In genomic region chr1:155057788-155058211, GRCh38 we compare ENCODE assay signal across 21 cellular contexts. TPM values are rescaled to one million over a fixed set of nuclear protein-coding genes. Genes with fewer than 3 reads are reported as not detected.
DNase-seq lines count a peak whose midpoint lies in the region; ATAC-seq and TF ChIP-seq lines count a peak whose summit lies in the region.
"Had no signal": no experiment of that assay in that cellular context is flagged by ENCODE, and none has a peak within 500 bp of the region (broad histone marks: within the 10 kb centered on the region; RNA-seq: fewer than 3 reads in every experiment).

No MANE protein-coding gene starts in this region.

- no peaks in the 10 kb centered on the region for H3K4me1 ChIP-seq in H9 (ENCODE audit: insufficient read depth, low read length)
- peaks cover 5 to 14% of the 10 kb centered on the region in 2 donors for H3K4me1 ChIP-seq in adrenal gland (replicated peaks in 1 of 2)

- H3K4me3 ChIP-seq in WERI-Rb-1 (ENCODE audit: low read depth, low read length): no peak overlapping the region
- no peak overlapping the region for H3K4me3 ChIP-seq in adrenal gland
- H3K4me3 ChIP-seq: BLaER1 treated with 17β-estradiol and CSF1 and Interleukin-3, amounts not matched to agents 10 nM and 100 nM; tibial nerve had no signal

- DNase-seq in H9 (no peak), WERI-Rb-1 (no peak), neural crest cell (ENCODE audit: low read depth, low spot score) (no peak), adrenal gland (no peak)
- DNase-seq: activated CD4-positive, CD25-positive, alpha-beta regulatory T cell treated with anti-CD3 and anti-CD28 coated beads, Interleukin-2, amount 50 U/mL, for 72 hours; central memory CD4-positive, alpha-beta T cell; effector CD4-positive, alpha-beta T cell; GF-D8; hypothalamus; IMR-90; NCI-H1048; NCI-H748 treated with DMSO at 0.1 percent for 48 hours; stimulated activated naive CD4-positive, alpha-beta T cell; T1000 had no signal

- no peak overlapping the region for H2BK12ac ChIP-seq in H9 (ENCODE audit: insufficient read length, low read depth, low read length)

- H4K8ac ChIP-seq in H9 (replicated peaks; ENCODE audit: insufficient read length, low read depth, low read length): no peak overlapping the region

- H3K18ac ChIP-seq in H9 (ENCODE audit: insufficient read length, low read depth, low read length): no peak overlapping the region

- no peaks in the 10 kb centered on the region for H3K79me1 ChIP-seq in H9 (ENCODE audit: insufficient read depth, low read depth, low read length, poor library complexity, severe bottlenecking)

- no peak overlapping the region for H2BK20ac ChIP-seq in H9 (ENCODE audit: low read depth, low read length, poor library complexity, severe bottlenecking)

- intact Hi-C loops in adrenal gland (cut with DNase I): no loop called here

- H3K4me3 Mint-ChIP-seq in H9: no peak overlapping the region
- H3K4me3 Mint-ChIP-seq in neural crest cell: no peak overlapping the region

- no peak overlapping the region for H3K4me2 ChIP-seq in H9 (ENCODE audit: insufficient read depth, insufficient read length, low read length)
- H3K4me2 ChIP-seq: BLaER1 treated with 17β-estradiol and CSF1 and Interleukin-3, amounts not matched to agents 10 nM and 100 nM had no signal

- H3K36me3 ChIP-seq in WERI-Rb-1 (peaks cover 76% of the 10 kb centered on the region), adrenal gland (replicated peaks in 1 of 2) (peaks cover 0 to 46% of the 10 kb centered on the region in 2 donors)

- no peaks in the 10 kb centered on the region for H3K79me2 ChIP-seq in H9 (ENCODE audit: insufficient read depth, low read length)

- H3K23ac ChIP-seq in H9 (ENCODE audit: insufficient read length, low read depth, low read length): no peak overlapping the region

- H3K27me3 ChIP-seq in H9 (ENCODE audit: insufficient read depth, low read length) (0 out of 2 replicates have a peak, but pooled peaks cover under 1% of the 10 kb centered on the region), WERI-Rb-1 (ENCODE audit: insufficient read depth, low read depth, severe bottlenecking) (no peaks in the 10 kb centered on the region), adrenal gland (no peaks in the 10 kb centered on the region)
- H3K27me3 ChIP-seq: BLaER1 treated with 17β-estradiol and CSF1 and Interleukin-3, amounts not matched to agents 10 nM and 100 nM; tibial nerve had no signal

- TF ChIP-seq POLR2A in adrenal gland (IDR thresholded peaks at IDR 0.05): no peak

- H2AFZ ChIP-seq in H9 (ENCODE audit: low read length): no peak overlapping the region

- H3K4me1 Mint-ChIP-seq in H9 (peaks cover 2 to 11% of the 10 kb centered on the region in 2 experiments), neural crest cell (peaks cover 12% of the 10 kb centered on the region)

- no peak overlapping the region for H2BK120ac ChIP-seq in H9 (ENCODE audit: low read depth, low read length, poor library complexity, severe bottlenecking)

- H4K91ac ChIP-seq in H9 (ENCODE audit: insufficient read length, low read depth, low read length): no peak overlapping the region

- WGBS in H9 (ENCODE audit: extremely low coverage, insufficient read length, low lambda C conversion rate): no CpG with 5 or more reads among the region's 13 CpGs
- WGBS in adrenal gland, 4 donors: 92 to 94% (median 93%) methylated on average over 5 to 13 of the region's 13 CpGs; no CpG with 5 or more reads in 1 of the 4 donors

- TF ChIP-seq CTCF in H9 (conservative IDR thresholded peaks at IDR 0.05) (peak; percentile 37), WERI-Rb-1 (IDR thresholded peaks at IDR 0.05; ENCODE audit: low read depth, low read length) (peak; percentile 37), neural crest cell (conservative IDR thresholded peaks at IDR 0.05) (peak; percentile 32), adrenal gland (IDR thresholded peaks at IDR 0.05) (no peak)

- H3K27ac Mint-ChIP-seq in H9 (no peak overlapping the region), neural crest cell (ENCODE audit: unreplicated experiment) (no peak overlapping the region)

- H2AK5ac ChIP-seq in H9 (ENCODE audit: insufficient read length, low read length): no peak overlapping the region

- no peaks in the 10 kb centered on the region for H4K20me1 ChIP-seq in H9 (ENCODE audit: control insufficient read depth, insufficient read depth, insufficient read length)

- H3K9me3 Mint-ChIP-seq in H9 (no peaks in the 10 kb centered on the region), neural crest cell (no peaks in the 10 kb centered on the region)

- ATAC-seq in HG03097 (IDR thresholded peaks at IDR 0.05; ENCODE audit: low FRiP score, unreplicated experiment): no peak

- no peak overlapping the region for H2BK5ac ChIP-seq in H9 (ENCODE audit: insufficient read length, low read length)

- peaks cover 4% of the 10 kb centered on the region for H3K27me3 Mint-ChIP-seq in H9 (ENCODE audit: low read depth)
- H3K27me3 Mint-ChIP-seq in neural crest cell (ENCODE audit: low read depth): peaks cover 8% of the 10 kb centered on the region

- no peak overlapping the region for H3K56ac ChIP-seq in H9 (ENCODE audit: insufficient read length, low read depth, low read length)

- H3K27ac ChIP-seq in H9 (ENCODE audit: insufficient read length, low read depth, low read length): no peak overlapping the region
- H3K27ac ChIP-seq in WERI-Rb-1: no peak overlapping the region
- H3K27ac ChIP-seq in adrenal gland: no peak overlapping the region
- H3K27ac ChIP-seq: BLaER1 treated with 17β-estradiol and CSF1 and Interleukin-3, amounts not matched to agents 10 nM and 100 nM; tibial nerve had no signal

- no peak overlapping the region for H3K14ac ChIP-seq in H9 (ENCODE audit: insufficient read depth, low read length)

- H3K4ac ChIP-seq in H9 (ENCODE audit: low read depth, low read length): no peak overlapping the region

- H4K5ac ChIP-seq in H9 (ENCODE audit: insufficient read length, low read depth, low read length): no peak overlapping the region

- no peaks in the 10 kb centered on the region for H3K9me3 ChIP-seq in H9 (ENCODE audit: control insufficient read depth, low read depth, low read length)
- no peaks in the 10 kb centered on the region for H3K9me3 ChIP-seq in WERI-Rb-1 (ENCODE audit: severe bottlenecking)
- no peaks in the 10 kb centered on the region for H3K9me3 ChIP-seq in adrenal gland (replicated peaks in 1 of 3)
- H3K9me3 ChIP-seq: BLaER1 treated with 17β-estradiol and CSF1 and Interleukin-3, amounts not matched to agents 10 nM and 100 nM; tibial nerve had no signal

- no peak overlapping the region for H3K9ac ChIP-seq in H9 (ENCODE audit: extremely low read depth, insufficient read length, low read length)

- H3T11ph ChIP-seq in H9 (ENCODE audit: low read length): no peak overlapping the region

- H3K36me3 Mint-ChIP-seq in H9 (ENCODE audit: insufficient read depth in 1 of 3, low read depth in 3 of 3) (peaks cover 10 to 18% (median 18%) of the 10 kb centered on the region in 3 experiments; a peak in 6 of 7 replicates), neural crest cell (ENCODE audit: low read depth) (no peaks in the 10 kb centered on the region)

- H2BK15ac ChIP-seq in H9 (ENCODE audit: low read depth, low read length): no peak overlapping the region

- peaks cover 11% of the 10 kb centered on the region for H3K23me2 ChIP-seq in H9 (ENCODE audit: insufficient read length, low read depth, low read length, poor library complexity, severe bottlenecking)

RNA-seq across cellular contexts. Expression of gene EFNA4, which starts 5.7 kb away (rescaled TPM):
- total RNA-seq in H9 (2021) (11.7 and 11.8 TPM in 2 replicates), neural crest cell (26.4 and 28.5 TPM in 2 replicates), adrenal gland (10 to 100 TPM in 4 of 8 donors, 1 to 10 TPM in 4; 3.5 to 25.7 (median 11.2) TPM)
- polyA plus RNA-seq in adrenal gland: 10 to 100 TPM; 10.0 to 23.5 (median 12.1) TPM

RNA-seq across cellular contexts. Expression of gene ADAM15, which starts 6.7 kb away (rescaled TPM):
- total RNA-seq in H9 (2021): 29.6 and 30.6 TPM in 2 replicates
- total RNA-seq in neural crest cell: 82.2 and 85.1 TPM in 2 replicates
- 10 to 100 TPM; 41.9 to 84.2 (median 59.3) TPM for total RNA-seq in adrenal gland
- polyA plus RNA-seq in adrenal gland: 100 to 1,000 TPM in 2 of 3 donors, 10 to 100 TPM in 1; 16.1 to 269 (median 240) TPM

RNA-seq across cellular contexts. Expression of gene EFNA3, which starts 20.8 kb away (rescaled TPM):
- total RNA-seq in H9 (2021): 3.9 and 4.6 TPM in 2 replicates
- 5.6 and 6.6 TPM in 2 replicates for total RNA-seq in neural crest cell
- total RNA-seq in adrenal gland: 1 to 10 TPM; 1.4 to 6.6 (median 2.7) TPM
- polyA plus RNA-seq in adrenal gland: 1 to 10 TPM; 2.8 to 4.0 (median 3.7) TPM

RNA-seq across cellular contexts. Expression of gene DCST1, which starts 24.2 kb away (rescaled TPM):
- total RNA-seq in H9 (2021) (not detected in 2 replicates), neural crest cell (not detected in 2 replicates), adrenal gland (not detected)
- not detected for polyA plus RNA-seq in adrenal gland
- total RNA-seq: activated CD8-positive, alpha-beta memory T cell treated with anti-CD3 and anti-CD28 coated beads for 36 hours; IMR-90; mesenteric fat pad; SK-MEL-5 had no signal
- polyA plus RNA-seq: IMR-90, neural cell had no signal

RNA-seq across cellular contexts. Expression of gene DCST2, which starts 24.2 kb away (rescaled TPM):
- total RNA-seq in H9 (2021) (0.35 and 0.44 TPM in 2 replicates), neural crest cell (1.3 and 3.4 TPM in 2 replicates), adrenal gland (1 to 10 TPM in 3 of 8 donors, under 1 TPM in 3, not detected in 2; 0.14 to 2.4 (median 1.1) TPM)
- polyA plus RNA-seq in adrenal gland: 10 to 100 TPM in 1 of 3 donors, 1 to 10 TPM in 1, under 1 TPM in 1; 0.24 to 15.2 (median 8.5) TPM
- total RNA-seq: IMR-90 had no signal

Comparison
In these comparisons a context has a peak if more than half of its experiments do, and no peak if none do; other contexts are left out.
1. CTCF ChIP-seq: peak in H9 (single experiment), WERI-Rb-1 (single experiment) and neural crest cell (single experiment); none in adrenal gland (0 of 6).